In genomic region chr10:22911067-22911466, GRCh38 we compare ENCODE assay signal across 30 cellular contexts. TPM values are rescaled to one million over a fixed set of nuclear protein-coding genes. Genes with fewer than 3 reads are reported as not detected.
"Had no signal": no experiment of that assay in that cellular context is flagged by ENCODE, and none has a peak within 500 bp of the region (broad histone marks: within the 10 kb centered on the region; RNA-seq: fewer than 3 reads in every experiment).

No MANE protein-coding gene starts in this region.

- H3K4me3 ChIP-seq: neural progenitor cell, ovary, psoas muscle, right lobe of liver, sigmoid colon, suprapubic skin, testis, tibial artery, transverse colon, upper lobe of right lung, uterus had no signal

- H3K36me3 ChIP-seq: neural progenitor cell, ovary, right lobe of liver, sigmoid colon, suprapubic skin, tibial artery, transverse colon, upper lobe of right lung, uterus had no signal

- DNase-seq: naive B cell; naive thymus-derived CD8-positive, alpha-beta T cell; occipital lobe; ovary; posterior cingulate gyrus; psoas muscle; right cardiac atrium; right lobe of liver; sigmoid colon; small intestine; stimulated activated CD4-positive, alpha-beta T cell treated with anti-CD3 and anti-CD28 coated beads, Interleukin-1b, Interleukin-23, amount 100 ng/mL, for 48 hours; stimulated activated CD4-positive, alpha-beta T cell treated with anti-CD3 and anti-CD28 coated beads, Interleukin-4, amount 100 ng/mL, for 1 hour; stimulated activated CD4-positive, alpha-beta T cell treated with anti-CD3 and anti-CD28 coated beads, Interleukin-4, amount 100 ng/mL, for 4 hours; stimulated activated CD8-positive, alpha-beta memory T cell treated with anti-CD3 and anti-CD28 coated beads, Interleukin-4, amount 100 ng/mL, for 48 hours; stimulated activated naive CD4-positive, alpha-beta T cell; stimulated activated naive CD8-positive, alpha-beta T cell treated with anti-CD3 and anti-CD28 coated beads, Interleukin-15, amount 100 ng/mL, for 72 hours; stimulated activated naive CD8-positive, alpha-beta T cell treated with anti-CD3 and anti-CD28 coated beads, Interleukin-15, Interleukin-2, amounts not matched to agents 100 U/mL and 50 U/mL, for 24 hours; substantia nigra; testis; tibial artery; transverse colon; upper lobe of right lung; uterus had no signal

- H3K36me3 Mint-ChIP-seq: neural progenitor cell, type B pancreatic cell had no signal

- ATAC-seq: naive thymus-derived CD8-positive, alpha-beta T cell; psoas muscle; right cardiac atrium; right lobe of liver; stimulated activated memory B cell treated with anti-CD40 and anti-IgM and Interleukin-4, amounts not matched to agents 10 μg/mL and 1 μg/mL and 100 μg/mL, for 72 hours; stimulated activated naive CD8-positive, alpha-beta T cell treated with anti-CD3 and anti-CD28 coated beads, Interleukin-15, amount 100 ng/mL, for 72 hours; stimulated activated naive CD8-positive, alpha-beta T cell treated with anti-CD3 and anti-CD28 coated beads, Interleukin-15, Interleukin-2, amounts not matched to agents 100 U/mL and 50 U/mL, for 24 hours; upper lobe of right lung had no signal

- H3K4me1 Mint-ChIP-seq: naive B cell; neural progenitor cell; stimulated activated memory B cell treated with anti-CD40 and anti-IgM and Interleukin-4, amounts not matched to agents 10 μg/mL and 1 μg/mL and 100 μg/mL, for 72 hours had no signal

- H3K4me1 ChIP-seq: neural progenitor cell, parathyroid adenoma, psoas muscle, right lobe of liver, suprapubic skin, tibial artery, upper lobe of right lung, uterus had no signal

- H3K27me3 Mint-ChIP-seq: progenitor cell of endocrine pancreas; stimulated activated memory B cell treated with anti-CD40 and anti-IgM and Interleukin-4, amounts not matched to agents 10 μg/mL and 1 μg/mL and 100 μg/mL, for 72 hours; stimulated activated naive CD8-positive, alpha-beta T cell treated with anti-CD3 and anti-CD28 coated beads, Interleukin-15, amount 100 ng/mL, for 72 hours had no signal

- H3K4me3 Mint-ChIP-seq: naive B cell; naive thymus-derived CD8-positive, alpha-beta T cell; neural progenitor cell; stimulated activated memory B cell treated with anti-CD40 and anti-IgM and Interleukin-4, amounts not matched to agents 10 μg/mL and 1 μg/mL and 100 μg/mL, for 72 hours; stimulated activated naive CD8-positive, alpha-beta T cell treated with anti-CD3 and anti-CD28 coated beads, Interleukin-15, amount 100 ng/mL, for 72 hours; type B pancreatic cell had no signal

- H3K9me3 ChIP-seq: ovary, psoas muscle, right lobe of liver, testis, upper lobe of right lung, uterus had no signal

- H3K27ac Mint-ChIP-seq: naive B cell; neural progenitor cell; progenitor cell of endocrine pancreas; stimulated activated memory B cell treated with anti-CD40 and anti-IgM and Interleukin-4, amounts not matched to agents 10 μg/mL and 1 μg/mL and 100 μg/mL, for 72 hours; stimulated activated naive CD8-positive, alpha-beta T cell treated with anti-CD3 and anti-CD28 coated beads, Interleukin-15, amount 100 ng/mL, for 72 hours; type B pancreatic cell had no signal

- H3K27ac ChIP-seq: neural progenitor cell, ovary, parathyroid adenoma, psoas muscle, right lobe of liver, sigmoid colon, suprapubic skin, testis, tibial artery, transverse colon, upper lobe of right lung, uterus had no signal

RNA-seq across cellular contexts. Expression of gene ARMC3, which starts 16.8 kb away (rescaled TPM):
- polyA plus RNA-seq: naive thymus-derived CD8-positive, alpha-beta T cell; ovary; psoas muscle; right cardiac atrium; sigmoid colon; small intestine; urinary bladder had no signal
